ENCODE assay signal across 21 cellular contexts in genomic region chr13:27964741-27965323, GRCh38. TPM values are rescaled to one million over a fixed set of nuclear protein-coding genes. Genes with fewer than 3 reads are reported as not detected.
DNase-seq lines count a peak whose midpoint lies in the region; ATAC-seq and TF ChIP-seq lines count a peak whose summit lies in the region.
"Had no signal": no experiment of that assay in that cellular context is flagged by ENCODE, and none has a peak within 500 bp of the region (broad histone marks: within the 10 kb centered on the region; RNA-seq: fewer than 3 reads in every experiment).

No MANE protein-coding gene starts in this region.

- no peaks in the 10 kb centered on the region for H3K36me3 ChIP-seq in iPS-15b (ENCODE audit: control insufficient read depth, insufficient read depth, low read length)
- H3K36me3 ChIP-seq: BLaER1 treated with 17β-estradiol and CSF1 and Interleukin-3, amounts not matched to agents 10 nM and 100 nM; SJCRH30 had no signal

- H3K9me3 ChIP-seq in iPS-15b (ENCODE audit: control insufficient read depth, insufficient read depth, low read length), result no peaks in the 10 kb centered on the region
- H3K9me3 ChIP-seq: A549, SJCRH30 had no signal

- H3K4me1 Mint-ChIP-seq in progenitor cell of endocrine pancreas (ENCODE audit: low read depth) (peaks cover 65% of the 10 kb centered on the region), WTC11 (peaks cover 65% of the 10 kb centered on the region)

- TF ChIP-seq CTCF in VCaP (conservative IDR thresholded peaks at IDR 0.05) (no peak), progenitor cell of endocrine pancreas (IDR thresholded peaks at IDR 0.05; ENCODE audit: unreplicated experiment) (no peak), WTC11 (IDR thresholded peaks at IDR 0.05) (no peak)

- peaks cover 98% of the 10 kb centered on the region for H3K27me3 ChIP-seq in iPS-15b (ENCODE audit: control insufficient read depth, insufficient read depth, low read length)

- H3K4me3 ChIP-seq in iPS-15b (ENCODE audit: low read depth, low read length), result peak overlapping the region; percentile 18
- H3K4me3 ChIP-seq: A549; BLaER1 treated with 17β-estradiol and CSF1 and Interleukin-3, amounts not matched to agents 10 nM and 100 nM; SJCRH30 had no signal

- ATAC-seq in HG03342 (IDR thresholded peaks at IDR 0.05; ENCODE audit: unreplicated experiment) (no peak), WTC11 (no peak)
- ATAC-seq: A549 had no signal

- H3K36me3 Mint-ChIP-seq in progenitor cell of endocrine pancreas (ENCODE audit: insufficient read depth) (peaks cover 1% of the 10 kb centered on the region), WTC11 (no peaks in the 10 kb centered on the region)

- peaks cover 16% of the 10 kb centered on the region for H3K4me1 ChIP-seq in iPS-15b (ENCODE audit: control insufficient read depth, insufficient read depth, low read length)
- H3K4me1 ChIP-seq: SJCRH30 had no signal

- DNase-seq in ELF-1 (ENCODE audit: low read depth, low spot score), result peak; percentile 27
- no peak for DNase-seq in progenitor cell of endocrine pancreas (ENCODE audit: low spot score, unreplicated experiment)
- no peak for DNase-seq in WTC11 (ENCODE audit: low spot score)
- no peak for DNase-seq in HEK293T (ENCODE audit: extremely low spot score)
- no peak for DNase-seq in NCI-H69 (lab: John Stamatoyannopoulos, UW)
- DNase-seq: DND-41, GF-D8, NCI-H1048, NCI-H1436 treated with DMSO at 0.1 percent for 48 hours, NCI-H2081, NCI-H774, SJCRH30 had no signal

- H3K9me3 Mint-ChIP-seq in progenitor cell of endocrine pancreas (ENCODE audit: low read depth) (no peaks in the 10 kb centered on the region), WTC11 (no peaks in the 10 kb centered on the region)

- H3K27ac Mint-ChIP-seq in progenitor cell of endocrine pancreas, result peak overlapping the region; percentile 80
- H3K27ac Mint-ChIP-seq in WTC11, result no peak overlapping the region

- H3K4me3 Mint-ChIP-seq in progenitor cell of endocrine pancreas (ENCODE audit: low read depth) (peak overlapping the region; percentile 87), WTC11 (no peak overlapping the region)

- POLR2A ChIA-PET in WTC11 (lab: Charles Lee) (interaction anchor here (0.6 kb wide), 2 partner anchors 16 to 417 kb away, joined by 3 read pairs; no protein-coding TSS in a partner anchor), HEK293T (lab: Yijun Ruan, JAX) (interaction anchor here (0.5 to 1.3 kb wide), 2 partner anchors 9 to 994 kb away, joined by 3 read pairs; no protein-coding TSS in a partner anchor)

- CTCF ChIA-PET in WTC11 (lab: Charles Lee), result interaction anchor here (0.7 to 6.1 kb wide), 5 partner anchors 11 to 603 kb away, joined by 3 to 53 read pairs (median 4); no protein-coding TSS in a partner anchor
- CTCF ChIA-PET in HEK293T (lab: Yijun Ruan, JAX), result interaction anchor here (0.6 to 1.7 kb wide), 6 partner anchors 9 to 603 kb away, joined by 3 to 7 read pairs (median 3); no protein-coding TSS in a partner anchor

- peaks cover 24% of the 10 kb centered on the region for H3K27me3 Mint-ChIP-seq in progenitor cell of endocrine pancreas
- H3K27me3 Mint-ChIP-seq in WTC11 (ENCODE audit: low read depth), result peaks cover 100% of the 10 kb centered on the region

- no peak overlapping the region for H3K9ac ChIP-seq in iPS-15b (ENCODE audit: low read depth, low read length)
- H3K9ac ChIP-seq: BLaER1 treated with 17β-estradiol and CSF1 and Interleukin-3, amounts not matched to agents 10 nM and 100 nM; KMS-11 had no signal

- peak overlapping the region; percentile 89 for H3K27ac ChIP-seq in VCaP
- H3K27ac ChIP-seq: A549; BLaER1 treated with 17β-estradiol and CSF1 and Interleukin-3, amounts not matched to agents 10 nM and 100 nM; KMS-11; RWPE1; SJCRH30 had no signal

TF ChIP-seq in WTC11, 78 proteins besides CTCF, POLR2A, EP300 and RAD21:
- no peak for TF ChIP-seq NR2C2 (CRISPR knock-in tag; IDR thresholded peaks at IDR 0.05)
TF ChIP-seq in WTC11: peak in this region for 0.

TF ChIP-seq in HEK293T, 16 proteins besides CTCF, POLR2A, EP300 and RAD21:
- TF ChIP-seq L3MBTL2 (conservative IDR thresholded peaks at IDR 0.05) (no peak), HDGF (IDR thresholded peaks at IDR 0.05; ENCODE audit: borderline replicate concordance) (no peak), PKNOX1 (IDR thresholded peaks at IDR 0.05) (no peak), BHLHE40 (IDR thresholded peaks at IDR 0.05; ENCODE audit: borderline replicate concordance) (no peak), TARDBP (IDR thresholded peaks at IDR 0.05) (no peak), SUZ12 (IDR thresholded peaks at IDR 0.05) (no peak), ZNF384 (IDR thresholded peaks at IDR 0.05) (no peak), FOXA1 (IDR thresholded peaks at IDR 0.05) (no peak)
TF ChIP-seq in HEK293T: peak in this region for 0.

RNA-seq across cellular contexts. Expression of gene CDX2, which starts 4.3 kb away (rescaled TPM):
- total RNA-seq in progenitor cell of endocrine pancreas (24.8 and 31.0 TPM in 2 replicates), WTC11 (2021) (0.09 to 0.44 TPM (median 0.11 TPM) in 3 replicates)
- total RNA-seq: M059J, NCI-H460, SJCRH30 had no signal

RNA-seq across cellular contexts. Expression of gene URAD, which starts 23.7 kb away (rescaled TPM):
- total RNA-seq in progenitor cell of endocrine pancreas, result not detected in 2 replicates
- total RNA-seq in WTC11 (2021), result not detected in 3 replicates
- total RNA-seq: M059J, NCI-H460, SJCRH30 had no signal

RNA-seq across cellular contexts. Expression of gene PDX1, which starts 45.0 kb away (rescaled TPM):
- 260 and 303 TPM in 2 replicates for total RNA-seq in progenitor cell of endocrine pancreas
- not detected in 3 replicates for total RNA-seq in WTC11 (2021)
- total RNA-seq: M059J, NCI-H460, SJCRH30 had no signal

Comparison
In these comparisons a context has a peak if more than half of its experiments do, and no peak if none do; other contexts are left out.
1. RNA of gene CDX2, which starts 4.3 kb away (total RNA-seq): 24.8 to 31.0 TPM in progenitor cell of endocrine pancreas; 0.09 to 0.44 TPM in WTC11; every median in the first group is over 10 times any median in the second.
2. RNA of gene PDX1, which starts 45.0 kb away (total RNA-seq): 260 to 303 TPM in progenitor cell of endocrine pancreas; not detected in WTC11; every median in the first group is over 100 times any median in the second.